ENCODE assay signal across 8 cellular contexts in the genomic region with DNA sequence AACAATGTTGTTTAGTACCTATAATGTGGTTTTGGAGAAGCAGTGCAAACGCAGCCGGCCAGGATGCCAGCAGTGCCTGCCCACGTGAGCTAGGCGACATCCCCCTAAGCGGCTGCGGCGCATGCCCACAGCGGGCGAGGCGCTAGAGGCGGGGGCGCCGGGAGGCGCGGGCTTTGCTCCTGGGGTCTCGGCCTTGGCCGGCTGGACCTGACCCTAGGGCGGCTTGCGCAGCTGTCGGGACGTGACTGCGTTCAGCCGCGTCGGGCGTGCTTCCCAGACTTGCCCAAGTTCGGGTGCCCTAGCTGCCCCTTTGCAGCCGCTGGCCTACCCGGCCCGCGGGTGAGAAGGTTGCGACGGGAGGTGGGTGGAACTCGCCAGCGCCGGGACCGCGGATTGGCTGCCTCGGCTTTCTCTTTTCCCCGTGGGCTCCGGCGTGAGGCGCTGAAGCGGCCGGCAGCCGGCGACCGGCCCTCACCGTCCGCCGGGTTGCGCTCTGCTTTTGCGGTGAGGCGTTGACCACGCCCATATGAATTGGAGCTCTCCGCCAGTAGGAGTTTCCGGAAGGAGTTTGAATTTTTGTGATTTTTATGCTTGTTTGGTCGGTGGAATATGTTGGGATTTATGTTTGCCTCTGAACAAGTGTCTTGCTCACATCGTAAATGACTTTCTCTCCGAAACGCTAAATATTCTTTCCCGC. TPM values are rescaled to one million over a fixed set of nuclear protein-coding genes. Genes with fewer than 3 reads are reported as not detected.
DNase-seq lines count a peak whose midpoint lies in the region; ATAC-seq and TF ChIP-seq lines count a peak whose summit lies in the region.

A gene (plus strand): TSS at position 122 of the 697 bp plus-strand sequence. CDS start 599 bp downstream, outside the sequence.

- TF ChIP-seq CTCF in DND-41 (IDR thresholded peaks at IDR 0.05; ENCODE audit: borderline replicate concordance, extremely low read depth, low read length, poor library complexity, severe bottlenecking): peak; percentile 20
- TF ChIP-seq CTCF in Panc1 (IDR thresholded peaks at IDR 0.05): peak; percentile 68
- TF ChIP-seq CTCF in esophagus muscularis mucosa (IDR thresholded peaks at IDR 0.05): peak in 2 of 3 experiments; percentile 3 to 31

- H3K9me3 Mint-ChIP-seq in activated T-cell treated with anti-CD3 and anti-CD28 coated beads, Interleukin-2, amount 50 U/mL, for 4 hours: no peaks in the 10 kb centered on the region

- H3K27me3 ChIP-seq in DND-41 (ENCODE audit: insufficient read depth, low read length, poor library complexity): no peaks in the 10 kb centered on the region
- no peaks in the 10 kb centered on the region for H3K27me3 ChIP-seq in Panc1 (ENCODE audit: control insufficient read depth, insufficient read depth, low read length)
- H3K27me3 ChIP-seq in esophagus muscularis mucosa: no peaks in the 10 kb centered on the region

- peak within 1 kb of the TSS; percentile 70 to 84 for H3K4me3 ChIP-seq in DND-41 (ENCODE audit: low read depth in 1 of 2, low read length in 2 of 2)
- peak within 1 kb of the TSS; percentile 76 for H3K4me3 ChIP-seq in Panc1 (ENCODE audit: low read depth in 2 of 2, low read length in 2 of 2)
- peak within 1 kb of the TSS; percentile 79 to 84 (median 81) for H3K4me3 ChIP-seq in esophagus muscularis mucosa

- CTCF ChIA-PET in Panc1 (lab: Charles Lee): interaction anchor here (1.9 kb wide), 1 partner anchor 61 kb away, joined by 10 read pairs; no protein-coding TSS in a partner anchor

- intact Hi-C loops in Panc1 (cut with micrococcal nuclease; ENCODE audit: unreplicated experiment): no loop called here
- intact Hi-C loops in esophagus muscularis mucosa (cut with DNase I): loop anchor here (2.0 to 5.0 kb wide), 2 partner anchors 21 to 66 kb away; a partner anchor contains a TSS

- peak; percentile 85 for DNase-seq in DND-41
- peak; percentile 91 for DNase-seq in KBM-7
- DNase-seq in Panc1 (ENCODE audit: low read depth, low spot score): no peak
- DNase-seq in activated T-cell treated with anti-CD3 and anti-CD28 coated beads, Interleukin-2, amount 50 U/mL, for 4 hours: peak; percentile 71
- peak; percentile 97 for DNase-seq in esophagus muscularis mucosa (ENCODE audit: extremely low spot score)
- peak; percentile 94 for DNase-seq in myocyte (ENCODE audit: low read depth)
- peak; percentile 69 to 71 for DNase-seq in stimulated activated CD8-positive, alpha-beta memory T cell treated with anti-CD3 and anti-CD28 coated beads, Interleukin-7, amount 100 ng/mL, for 48 hours (ENCODE audit: extremely low read depth in 1 of 2, low read depth in 1 of 2)

- H3K36me3 Mint-ChIP-seq in activated T-cell treated with anti-CD3 and anti-CD28 coated beads, Interleukin-2, amount 50 U/mL, for 4 hours (ENCODE audit: insufficient read depth): no peaks in the 10 kb centered on the region

- peaks cover 16% of the 10 kb centered on the region for H3K4me1 Mint-ChIP-seq in activated T-cell treated with anti-CD3 and anti-CD28 coated beads, Interleukin-2, amount 50 U/mL, for 4 hours (ENCODE audit: low read depth)

- TF ChIP-seq POLR2A in esophagus muscularis mucosa (IDR thresholded peaks at IDR 0.05; ENCODE audit: low read depth): peak; percentile 29

- H3K9ac ChIP-seq in DND-41 (ENCODE audit: low read depth, low read length): peak within 1 kb of the TSS; percentile 87

- POLR2A ChIA-PET in Panc1 (lab: Charles Lee): interaction anchor here (0.6 to 1.8 kb wide), 2 partner anchors 22 to 73 kb away, joined by 6 to 16 read pairs; a partner anchor contains a TSS

- H3K9me3 ChIP-seq in DND-41 (ENCODE audit: insufficient read depth, low read length, severe bottlenecking) (no peaks in the 10 kb centered on the region), Panc1 (ENCODE audit: control insufficient read depth, insufficient read depth, low read depth, low read length) (no peaks in the 10 kb centered on the region), esophagus muscularis mucosa (no peaks in the 10 kb centered on the region)

- H3K4me1 ChIP-seq in DND-41 (ENCODE audit: insufficient read depth, low read length) (peaks cover 50% of the 10 kb centered on the region), Panc1 (ENCODE audit: control insufficient read depth, insufficient read depth, low read length) (peaks cover 10% of the 10 kb centered on the region), esophagus muscularis mucosa (peaks cover 17 to 36% (median 34%) of the 10 kb centered on the region in 4 donors)

- H3K27ac ChIP-seq in DND-41 (ENCODE audit: low read length) (peak within 1 kb of the TSS; percentile 88), Panc1 (ENCODE audit: low read length) (peak within 1 kb of the TSS; percentile 96), esophagus muscularis mucosa (replicated peaks in 1 of 4) (peak within 1 kb of the TSS; percentile 89 to 91 (median 90))

- peak within 1 kb of the TSS; percentile 88 for H2AFZ ChIP-seq in DND-41 (ENCODE audit: low read depth, low read length)

- WGBS in esophagus muscularis mucosa: 2% methylated on average over 9 of the region's 62 CpGs

- H3K36me3 ChIP-seq in DND-41 (ENCODE audit: insufficient read depth, low read length) (0 out of 2 replicates have a peak, but pooled peaks cover 6% of the 10 kb centered on the region), Panc1 (ENCODE audit: control insufficient read depth, insufficient read depth, low read length) (no peaks in the 10 kb centered on the region), esophagus muscularis mucosa (peaks cover 0 to 6% (median 0%) of the 10 kb centered on the region in 4 donors)

- ATAC-seq in DND-41 (ENCODE audit: insufficient read depth, low read depth) (peak; percentile 95), GM21717 (IDR thresholded peaks at IDR 0.05; ENCODE audit: unreplicated experiment) (peak; percentile 90), Panc1 (peak; percentile 98)
- ATAC-seq in activated T-cell treated with anti-CD3 and anti-CD28 coated beads, Interleukin-2, amount 50 U/mL, for 4 hours: peak; percentile 92 to 94

- H3K27me3 Mint-ChIP-seq in activated T-cell treated with anti-CD3 and anti-CD28 coated beads, Interleukin-2, amount 50 U/mL, for 4 hours (ENCODE audit: low read depth): no peaks in the 10 kb centered on the region

- in situ Hi-C loops in KBM-7 (cut with MboI; ENCODE audit: low pct_unique_long_range_greater_than_20kb, low sequenced_read_pairs): no loop called here
- in situ Hi-C loops in Panc1 (cut with HindIII; ENCODE audit: low pct_unique_long_range_greater_than_20kb, low sequenced_read_pairs): no loop called here

- H3K4me3 Mint-ChIP-seq in activated T-cell treated with anti-CD3 and anti-CD28 coated beads, Interleukin-2, amount 50 U/mL, for 4 hours: peak within 1 kb of the TSS; percentile 94

- no peaks in the 10 kb centered on the region for H4K20me1 ChIP-seq in DND-41 (ENCODE audit: insufficient read depth, low read length)

- no peak for TF ChIP-seq EP300 in esophagus muscularis mucosa (IDR thresholded peaks at IDR 0.05)

- peak within 1 kb of the TSS; percentile 93 for H3K4me2 ChIP-seq in DND-41 (ENCODE audit: insufficient read depth, low read length)

- peaks cover 35% of the 10 kb centered on the region for H3K79me2 ChIP-seq in DND-41 (ENCODE audit: insufficient read depth, low read length)

- BruUV-seq in Panc1 (replicated peaks; lab: Mats Ljungman, UMichigan): no TSS peak

RNA-seq across cellular contexts. Expression of the gene that starts here (rescaled TPM):
- total RNA-seq in Panc1 (2021; ENCODE audit: unreplicated experiment): 72.8 TPM
- polyA plus RNA-seq in Panc1 (2012; ENCODE audit: insufficient read length): 39.6 TPM
- 10 to 100 TPM; 10.4 to 17.8 (median 14.8) TPM for total RNA-seq in activated T-cell treated with anti-CD3 and anti-CD28 coated beads, Interleukin-2, amount 50 U/mL, for 4 hours
- 10 to 100 TPM in 3 of 4 donors, 1 to 10 TPM in 1; 9.6 to 24.2 (median 16.6) TPM for total RNA-seq in esophagus muscularis mucosa
- total RNA-seq in myocyte: 44.0 and 55.0 TPM in 2 replicates
- 25.9 TPM for polyA plus RNA-seq in myocyte (2012)

Comparison
In these comparisons a context has a peak if more than half of its experiments do, and no peak if none do; other contexts are left out.
1. CTCF ChIP-seq: peak in every context shown above with its lines; median percentile 68 in Panc1; 20 in DND-41; 17 in esophagus muscularis mucosa.